8 cellular contexts compared by ENCODE assay signal in the genomic region with DNA sequence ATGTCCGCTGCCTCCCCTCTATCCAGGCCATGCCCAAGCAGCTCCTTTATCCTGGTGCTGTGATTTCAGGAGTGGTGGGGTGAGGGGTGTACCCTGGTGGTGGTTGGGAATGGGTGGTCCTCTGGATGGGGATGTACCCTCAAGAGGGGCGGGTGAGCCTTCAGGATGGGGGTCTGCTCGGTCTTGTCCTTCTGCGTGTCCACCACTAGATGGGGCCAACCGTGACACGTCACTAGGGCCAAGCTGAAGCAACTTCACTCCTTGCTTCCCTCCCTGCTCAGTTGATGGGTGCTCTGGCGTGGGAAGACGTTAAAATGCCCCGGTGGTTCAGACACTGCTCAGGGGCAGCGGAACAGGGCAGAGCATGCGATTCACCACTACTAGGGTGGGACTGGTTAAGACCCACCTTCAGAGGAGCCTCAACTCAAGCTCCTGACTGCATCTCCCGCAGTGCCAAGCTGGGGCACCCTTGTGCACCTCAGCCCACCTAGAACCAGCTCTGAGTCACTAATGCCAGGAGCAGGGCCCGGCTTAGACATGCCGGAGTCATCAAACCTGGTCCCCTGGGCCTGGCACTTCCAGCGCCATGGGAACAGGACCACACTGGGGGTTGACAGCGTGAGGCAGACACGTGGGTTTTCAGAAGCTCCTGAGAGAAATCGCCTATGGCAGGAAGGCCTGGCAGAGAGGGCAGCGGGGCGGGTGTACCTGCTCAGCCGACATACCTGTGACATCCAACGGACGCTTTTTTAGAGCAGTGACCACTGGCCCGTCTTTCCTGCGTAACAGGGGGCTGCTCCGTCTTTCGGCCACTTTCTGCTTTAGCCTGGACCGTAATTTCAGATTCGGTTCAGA.
DNase-seq lines count a peak whose midpoint lies in the region; ATAC-seq and TF ChIP-seq lines count a peak whose summit lies in the region.

No MANE protein-coding gene starts in this region.

- CTCF ChIA-PET in activated CD8-positive, alpha-beta T cell treated with anti-CD3 and anti-CD28 coated beads, Interleukin-2, amount 10 ng/mL, durations not matched to agents 7 days and 5 days (lab: Charles Lee), result interaction anchor here (0.7 to 2.4 kb wide), 11 partner anchors 15 to 257 kb away, joined by 3 to 10 read pairs (median 4); a partner anchor contains a TSS

- intact Hi-C loops in ovary (cut with DNase I), result no loop called here

- no peaks in the 10 kb centered on the region for H3K9me3 Mint-ChIP-seq in activated CD8-positive, alpha-beta T cell treated with anti-CD3 and anti-CD28 coated beads, Interleukin-2, amount 10 ng/mL, durations not matched to agents 7 days and 5 days (ENCODE audit: insufficient read depth)

- WGBS in ovary, 3 donors, result 78 to 80% (median 80%) methylated on average over 29 of the region's 29 CpGs

- no peaks in the 10 kb centered on the region for H3K4me1 ChIP-seq in ovary (ENCODE audit: insufficient read depth)

- no peak for TF ChIP-seq EP300 in Ishikawa (IDR thresholded peaks at IDR 0.05; ENCODE audit: borderline replicate concordance)
- TF ChIP-seq EP300 in ovary (IDR thresholded peaks at IDR 0.05), result no peak

- H3K27me3 Mint-ChIP-seq in activated CD8-positive, alpha-beta T cell treated with anti-CD3 and anti-CD28 coated beads, Interleukin-2, amount 10 ng/mL, durations not matched to agents 7 days and 5 days (ENCODE audit: low read depth), result no peaks in the 10 kb centered on the region

- H3K36me3 Mint-ChIP-seq in activated CD8-positive, alpha-beta T cell treated with anti-CD3 and anti-CD28 coated beads, Interleukin-2, amount 10 ng/mL, durations not matched to agents 7 days and 5 days (ENCODE audit: low read depth), result peaks cover 39% of the 10 kb centered on the region

- H3K27ac ChIP-seq in ovary, result no peak overlapping the region

- H3K27ac Mint-ChIP-seq in activated CD8-positive, alpha-beta T cell treated with anti-CD3 and anti-CD28 coated beads, Interleukin-2, amount 10 ng/mL, durations not matched to agents 7 days and 5 days, result no peak overlapping the region

- POLR2A ChIA-PET in activated CD8-positive, alpha-beta T cell treated with anti-CD3 and anti-CD28 coated beads, Interleukin-2, amount 10 ng/mL, durations not matched to agents 7 days and 5 days (lab: Charles Lee), result interaction anchor here (0.6 kb wide), 1 partner anchor 121 kb away, joined by 3 read pairs; no protein-coding TSS in a partner anchor

- H3K27me3 ChIP-seq in ovary, result no peaks in the 10 kb centered on the region

- ATAC-seq in activated CD8-positive, alpha-beta T cell treated with anti-CD3 and anti-CD28 coated beads, Interleukin-2, amount 10 ng/mL, durations not matched to agents 7 days and 5 days, result peak; percentile 49
- ATAC-seq in GM21723 (IDR thresholded peaks at IDR 0.05; ENCODE audit: unreplicated experiment), result no peak

- H3K4me3 Mint-ChIP-seq in activated CD8-positive, alpha-beta T cell treated with anti-CD3 and anti-CD28 coated beads, Interleukin-2, amount 10 ng/mL, durations not matched to agents 7 days and 5 days, result no peak overlapping the region

- H3K9me3 ChIP-seq in ovary, result no peaks in the 10 kb centered on the region

- TF ChIP-seq RAD21 in Ishikawa (IDR thresholded peaks at IDR 0.05; ENCODE audit: low read depth), result peak; percentile 63

- TF ChIP-seq POLR2A in ovary (IDR thresholded peaks at IDR 0.05), result no peak

- peak; percentile 30 for DNase-seq in NCI-H1436 (lab: John Stamatoyannopoulos, UW)
- DNase-seq in NCI-H1436 treated with DMSO at 0.1 percent for 48 hours (lab: John Stamatoyannopoulos, UW), result no peak
- peak; percentile 43 for DNase-seq in activated CD8-positive, alpha-beta T cell treated with anti-CD3 and anti-CD28 coated beads, Interleukin-2, amount 10 ng/mL, durations not matched to agents 7 days and 5 days
- peak; percentile 19 to 63 for DNase-seq in foreskin fibroblast
- DNase-seq in ovary, result peak in 1 of 5 donors; percentile 30
- DNase-seq in NCI-H2029 (lab: John Stamatoyannopoulos, UW), result no peak

- no peaks in the 10 kb centered on the region for H3K36me3 ChIP-seq in ovary

- TF ChIP-seq CTCF in foreskin fibroblast (IDR thresholded peaks at IDR 0.05; ENCODE audit: low read depth, low read length) (peak; percentile 65), ovary (IDR thresholded peaks at IDR 0.05) (peak in 2 of 3 donors; percentile 40 to 50)

- H3K4me3 ChIP-seq in foreskin fibroblast (ENCODE audit: low read depth in 1 of 2, low read length in 2 of 2), result no peak overlapping the region
- H3K4me3 ChIP-seq in ovary, result no peak overlapping the region

- H3K4me1 Mint-ChIP-seq in activated CD8-positive, alpha-beta T cell treated with anti-CD3 and anti-CD28 coated beads, Interleukin-2, amount 10 ng/mL, durations not matched to agents 7 days and 5 days (ENCODE audit: low read depth), result peaks cover 3% of the 10 kb centered on the region

TF ChIP-seq in Ishikawa, 13 proteins besides CTCF, POLR2A, EP300 and RAD21:
- TF ChIP-seq CREB1 (IDR thresholded peaks at IDR 0.05; ENCODE audit: low read depth) (no peak), TAF1 (IDR thresholded peaks at IDR 0.05; ENCODE audit: low read depth) (no peak), YY1 (IDR thresholded peaks at IDR 0.05; ENCODE audit: low read depth) (no peak), NFIC (IDR thresholded peaks at IDR 0.05) (no peak), TCF12 (IDR thresholded peaks at IDR 0.05; ENCODE audit: low read depth) (no peak), FOXM1 (IDR thresholded peaks at IDR 0.05; ENCODE audit: borderline replicate concordance, low read depth) (no peak), EGR1 (IDR thresholded peaks at IDR 0.05) (no peak), CEBPB (IDR thresholded peaks at IDR 0.05) (no peak)
- TF ChIP-seq, protein P1, sequence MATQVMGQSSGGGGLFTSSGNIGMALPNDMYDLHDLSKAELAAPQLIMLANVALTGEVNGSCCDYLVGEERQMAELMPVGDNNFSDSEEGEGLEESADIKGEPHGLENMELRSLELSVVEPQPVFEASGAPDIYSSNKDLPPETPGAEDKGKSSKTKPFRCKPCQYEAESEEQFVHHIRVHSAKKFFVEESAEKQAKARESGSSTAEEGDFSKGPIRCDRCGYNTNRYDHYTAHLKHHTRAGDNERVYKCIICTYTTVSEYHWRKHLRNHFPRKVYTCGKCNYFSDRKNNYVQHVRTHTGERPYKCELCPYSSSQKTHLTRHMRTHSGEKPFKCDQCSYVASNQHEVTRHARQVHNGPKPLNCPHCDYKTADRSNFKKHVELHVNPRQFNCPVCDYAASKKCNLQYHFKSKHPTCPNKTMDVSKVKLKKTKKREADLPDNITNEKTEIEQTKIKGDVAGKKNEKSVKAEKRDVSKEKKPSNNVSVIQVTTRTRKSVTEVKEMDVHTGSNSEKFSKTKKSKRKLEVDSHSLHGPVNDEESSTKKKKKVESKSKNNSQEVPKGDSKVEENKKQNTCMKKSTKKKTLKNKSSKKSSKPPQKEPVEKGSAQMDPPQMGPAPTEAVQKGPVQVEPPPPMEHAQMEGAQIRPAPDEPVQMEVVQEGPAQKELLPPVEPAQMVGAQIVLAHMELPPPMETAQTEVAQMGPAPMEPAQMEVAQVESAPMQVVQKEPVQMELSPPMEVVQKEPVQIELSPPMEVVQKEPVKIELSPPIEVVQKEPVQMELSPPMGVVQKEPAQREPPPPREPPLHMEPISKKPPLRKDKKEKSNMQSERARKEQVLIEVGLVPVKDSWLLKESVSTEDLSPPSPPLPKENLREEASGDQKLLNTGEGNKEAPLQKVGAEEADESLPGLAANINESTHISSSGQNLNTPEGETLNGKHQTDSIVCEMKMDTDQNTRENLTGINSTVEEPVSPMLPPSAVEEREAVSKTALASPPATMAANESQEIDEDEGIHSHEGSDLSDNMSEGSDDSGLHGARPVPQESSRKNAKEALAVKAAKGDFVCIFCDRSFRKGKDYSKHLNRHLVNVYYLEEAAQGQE (IDR thresholded peaks at IDR 0.05; ENCODE audit: low read depth), result no peak
- TF ChIP-seq, protein P2, sequence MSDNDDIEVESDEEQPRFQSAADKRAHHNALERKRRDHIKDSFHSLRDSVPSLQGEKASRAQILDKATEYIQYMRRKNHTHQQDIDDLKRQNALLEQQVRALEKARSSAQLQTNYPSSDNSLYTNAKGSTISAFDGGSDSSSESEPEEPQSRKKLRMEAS (IDR thresholded peaks at IDR 0.05), result no peak

Comparison
In these comparisons a context has a peak if more than half of its experiments do, and no peak if none do; other contexts are left out.
1. DNase-seq: peak in NCI-H1436 (single experiment), activated CD8-positive, alpha-beta T cell treated with anti-CD3 and anti-CD28 coated beads, Interleukin-2, amount 10 ng/mL, durations not matched to agents 7 days and 5 days (single experiment) and foreskin fibroblast (2 of 2); none in NCI-H1436 treated with DMSO at 0.1 percent for 48 hours (single experiment) and NCI-H2029 (single experiment).